ENCODE assay signal across 8 cellular contexts in the genomic region with DNA sequence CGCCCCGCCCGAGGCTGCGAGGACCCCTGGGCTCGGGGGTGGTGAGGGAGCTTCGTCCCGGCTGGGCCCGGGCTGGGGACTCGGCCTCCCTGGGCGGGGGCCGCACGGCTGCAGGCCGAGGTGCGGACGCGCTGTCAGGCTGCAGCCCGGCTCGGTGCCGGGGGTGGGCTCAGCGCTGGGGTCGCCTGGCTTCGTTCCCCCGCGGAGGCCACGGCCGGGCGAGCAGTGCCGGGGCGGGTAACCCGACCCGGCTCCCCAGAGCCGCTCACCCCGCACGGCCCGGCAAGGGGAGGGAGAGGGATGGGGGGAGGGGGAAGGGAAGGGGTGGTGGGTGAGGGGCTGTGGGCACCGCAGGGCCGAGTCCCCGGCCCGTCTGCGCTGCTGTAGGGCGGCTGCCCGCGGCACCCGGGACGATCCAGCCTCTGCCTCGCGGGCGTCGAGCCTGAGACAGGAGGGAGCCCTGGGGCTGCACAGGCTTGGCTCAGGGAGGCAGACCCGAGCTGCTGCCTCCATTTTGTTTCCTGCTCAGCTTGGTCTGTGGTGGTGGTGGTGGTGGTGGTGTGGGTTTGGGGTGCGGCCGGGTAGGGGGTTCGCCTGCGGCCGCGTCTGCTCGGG. TPM values are rescaled to one million over a fixed set of nuclear protein-coding genes. Genes with fewer than 3 reads are reported as not detected.
A peak's percentile ranks its signal among the peaks of the same experiment; 100 is the strongest.
DNase-seq lines count a peak whose midpoint lies in the region; ATAC-seq and TF ChIP-seq lines count a peak whose summit lies in the region.

No MANE protein-coding gene starts in this region.

- TF ChIP-seq CTCF in chondrocyte (IDR thresholded peaks at IDR 0.05) = no peak
- TF ChIP-seq CTCF in lower leg skin (IDR thresholded peaks at IDR 0.05) = no peak

- H3K4me3 Mint-ChIP-seq in activated CD8-positive, alpha-beta memory T cell treated with anti-CD3 and anti-CD28 coated beads, Interleukin-2, amount 10 ng/mL, durations not matched to agents 7 days and 5 days = peak overlapping the region; percentile 88
- no peak overlapping the region for H3K4me3 Mint-ChIP-seq in chondrocyte (ENCODE audit: unreplicated experiment)
- peak overlapping the region; percentile 20 for H3K4me3 Mint-ChIP-seq in stimulated activated naive CD8-positive, alpha-beta T cell treated with anti-CD3 and anti-CD28 coated beads, Interleukin-15, Interleukin-2, amounts not matched to agents 100 ng/mL and 50 ng/mL, for 24 hours

- no peaks in the 10 kb centered on the region for H3K9me3 Mint-ChIP-seq in activated CD8-positive, alpha-beta memory T cell treated with anti-CD3 and anti-CD28 coated beads, Interleukin-2, amount 10 ng/mL, durations not matched to agents 7 days and 5 days (ENCODE audit: low read depth)
- H3K9me3 Mint-ChIP-seq in chondrocyte (ENCODE audit: low read depth) = no peaks in the 10 kb centered on the region
- H3K9me3 Mint-ChIP-seq in stimulated activated naive CD8-positive, alpha-beta T cell treated with anti-CD3 and anti-CD28 coated beads, Interleukin-15, Interleukin-2, amounts not matched to agents 100 ng/mL and 50 ng/mL, for 24 hours = no peaks in the 10 kb centered on the region

- peak overlapping the region; percentile 66 for H3K27ac Mint-ChIP-seq in activated CD8-positive, alpha-beta memory T cell treated with anti-CD3 and anti-CD28 coated beads, Interleukin-2, amount 10 ng/mL, durations not matched to agents 7 days and 5 days
- peak overlapping the region; percentile 45 for H3K27ac Mint-ChIP-seq in chondrocyte (ENCODE audit: unreplicated experiment)
- no peak overlapping the region for H3K27ac Mint-ChIP-seq in stimulated activated naive CD8-positive, alpha-beta T cell treated with anti-CD3 and anti-CD28 coated beads, Interleukin-15, Interleukin-2, amounts not matched to agents 100 ng/mL and 50 ng/mL, for 24 hours

- no peak for TF ChIP-seq POLR2A in lower leg skin (IDR thresholded peaks at IDR 0.05)

- intact Hi-C loops in lower leg skin (cut with DNase I; ENCODE audit: low total_unique reads) = no loop called here

- 3 to 10% methylated on average over 22 to 27 of the region's 57 CpGs for WGBS in lower leg skin, 2 donors

- peaks cover 47% of the 10 kb centered on the region for H3K4me1 Mint-ChIP-seq in activated CD8-positive, alpha-beta memory T cell treated with anti-CD3 and anti-CD28 coated beads, Interleukin-2, amount 10 ng/mL, durations not matched to agents 7 days and 5 days
- peaks cover 45% of the 10 kb centered on the region for H3K4me1 Mint-ChIP-seq in chondrocyte (ENCODE audit: low read depth)
- H3K4me1 Mint-ChIP-seq in stimulated activated naive CD8-positive, alpha-beta T cell treated with anti-CD3 and anti-CD28 coated beads, Interleukin-15, Interleukin-2, amounts not matched to agents 100 ng/mL and 50 ng/mL, for 24 hours (ENCODE audit: low read depth) = peaks cover 48% of the 10 kb centered on the region

- H3K27me3 Mint-ChIP-seq in activated CD8-positive, alpha-beta memory T cell treated with anti-CD3 and anti-CD28 coated beads, Interleukin-2, amount 10 ng/mL, durations not matched to agents 7 days and 5 days = no peaks in the 10 kb centered on the region
- no peaks in the 10 kb centered on the region for H3K27me3 Mint-ChIP-seq in chondrocyte (ENCODE audit: low read depth)
- H3K27me3 Mint-ChIP-seq in stimulated activated naive CD8-positive, alpha-beta T cell treated with anti-CD3 and anti-CD28 coated beads, Interleukin-15, Interleukin-2, amounts not matched to agents 100 ng/mL and 50 ng/mL, for 24 hours = no peaks in the 10 kb centered on the region

- CTCF ChIA-PET in activated CD8-positive, alpha-beta memory T cell treated with anti-CD3 and anti-CD28 coated beads, Interleukin-2, amount 10 ng/mL, durations not matched to agents 7 days and 5 days (lab: Charles Lee) = interaction anchor here (0.6 to 7.7 kb wide), 5 partner anchors 15 to 187 kb away, joined by 3 to 38 read pairs (median 3); no protein-coding TSS in a partner anchor

- ATAC-seq in activated CD8-positive, alpha-beta memory T cell treated with anti-CD3 and anti-CD28 coated beads, Interleukin-2, amount 10 ng/mL, durations not matched to agents 7 days and 5 days = peak; percentile 24

- H3K4me3 ChIP-seq in lower leg skin (ENCODE audit: low read depth, poor library complexity, severe bottlenecking) = peak overlapping the region; percentile 22

- peak; percentile 69 for DNase-seq in activated CD8-positive, alpha-beta memory T cell treated with anti-CD3 and anti-CD28 coated beads, Interleukin-2, amount 10 ng/mL, durations not matched to agents 7 days and 5 days
- no peak for DNase-seq in activated CD8-positive, alpha-beta memory T cell treated with anti-CD3 and anti-CD28 coated beads, Interleukin-2, amount 50 U/mL, for 48 hours
- peak; percentile 41 for DNase-seq in NCI-H69 (lab: John Stamatoyannopoulos, UW)
- no peak for DNase-seq in chondrocyte (ENCODE audit: low spot score)
- DNase-seq in lower leg skin (ENCODE audit: low spot score in 2 of 2) = no peak
- DNase-seq in NCI-H526 treated with DMSO at 0.1 percent for 48 hours (lab: John Stamatoyannopoulos, UW) = no peak
- DNase-seq in RKO (ENCODE audit: low spot score) = no peak

- H3K36me3 Mint-ChIP-seq in activated CD8-positive, alpha-beta memory T cell treated with anti-CD3 and anti-CD28 coated beads, Interleukin-2, amount 10 ng/mL, durations not matched to agents 7 days and 5 days = peaks cover 25% of the 10 kb centered on the region
- peaks cover 15% of the 10 kb centered on the region for H3K36me3 Mint-ChIP-seq in chondrocyte (ENCODE audit: low read depth)
- peaks cover 24% of the 10 kb centered on the region for H3K36me3 Mint-ChIP-seq in stimulated activated naive CD8-positive, alpha-beta T cell treated with anti-CD3 and anti-CD28 coated beads, Interleukin-15, Interleukin-2, amounts not matched to agents 100 ng/mL and 50 ng/mL, for 24 hours (ENCODE audit: low read depth)

RNA-seq across cellular contexts. Expression of a gene that starts 1.0 kb away (rescaled TPM):
- total RNA-seq in activated CD8-positive, alpha-beta memory T cell treated with anti-CD3 and anti-CD28 coated beads, Interleukin-2, amount 10 ng/mL, durations not matched to agents 7 days and 5 days = 100 to 1,000 TPM in 1 of 2 experiments, 10 to 100 TPM in 1; 94.6 to 114 TPM
- 64.0 to 77.0 TPM (median 67.3 TPM) in 3 replicates for total RNA-seq in chondrocyte
- total RNA-seq in lower leg skin = 10 to 100 TPM; 25.1 to 36.8 (median 34.2) TPM

RNA-seq across cellular contexts. Expression of a gene that starts 45.9 kb away (rescaled TPM):
- total RNA-seq in activated CD8-positive, alpha-beta memory T cell treated with anti-CD3 and anti-CD28 coated beads, Interleukin-2, amount 10 ng/mL, durations not matched to agents 7 days and 5 days = 1 to 10 TPM in 1 of 2 experiments, under 1 TPM in 1; 0.29 to 1.1 TPM
- 0.27 to 1.9 TPM (median 1.1 TPM) in 3 replicates for total RNA-seq in chondrocyte
- 1 to 10 TPM in 2 of 4 donors, under 1 TPM in 2; 0.13 to 8.0 (median 1.1) TPM for total RNA-seq in lower leg skin

Comparison
In these comparisons a context has a peak if more than half of its experiments do, and no peak if none do; other contexts are left out.
1. DNase-seq: peak in activated CD8-positive, alpha-beta memory T cell treated with anti-CD3 and anti-CD28 coated beads, Interleukin-2, amount 10 ng/mL, durations not matched to agents 7 days and 5 days (single experiment) and NCI-H69 (single experiment); none in activated CD8-positive, alpha-beta memory T cell treated with anti-CD3 and anti-CD28 coated beads, Interleukin-2, amount 50 U/mL, for 48 hours (single experiment), chondrocyte (single experiment), lower leg skin (0 of 2), NCI-H526 treated with DMSO at 0.1 percent for 48 hours (single experiment) and RKO (single experiment).